8 cellular contexts compared by ENCODE assay signal in the genomic region with DNA sequence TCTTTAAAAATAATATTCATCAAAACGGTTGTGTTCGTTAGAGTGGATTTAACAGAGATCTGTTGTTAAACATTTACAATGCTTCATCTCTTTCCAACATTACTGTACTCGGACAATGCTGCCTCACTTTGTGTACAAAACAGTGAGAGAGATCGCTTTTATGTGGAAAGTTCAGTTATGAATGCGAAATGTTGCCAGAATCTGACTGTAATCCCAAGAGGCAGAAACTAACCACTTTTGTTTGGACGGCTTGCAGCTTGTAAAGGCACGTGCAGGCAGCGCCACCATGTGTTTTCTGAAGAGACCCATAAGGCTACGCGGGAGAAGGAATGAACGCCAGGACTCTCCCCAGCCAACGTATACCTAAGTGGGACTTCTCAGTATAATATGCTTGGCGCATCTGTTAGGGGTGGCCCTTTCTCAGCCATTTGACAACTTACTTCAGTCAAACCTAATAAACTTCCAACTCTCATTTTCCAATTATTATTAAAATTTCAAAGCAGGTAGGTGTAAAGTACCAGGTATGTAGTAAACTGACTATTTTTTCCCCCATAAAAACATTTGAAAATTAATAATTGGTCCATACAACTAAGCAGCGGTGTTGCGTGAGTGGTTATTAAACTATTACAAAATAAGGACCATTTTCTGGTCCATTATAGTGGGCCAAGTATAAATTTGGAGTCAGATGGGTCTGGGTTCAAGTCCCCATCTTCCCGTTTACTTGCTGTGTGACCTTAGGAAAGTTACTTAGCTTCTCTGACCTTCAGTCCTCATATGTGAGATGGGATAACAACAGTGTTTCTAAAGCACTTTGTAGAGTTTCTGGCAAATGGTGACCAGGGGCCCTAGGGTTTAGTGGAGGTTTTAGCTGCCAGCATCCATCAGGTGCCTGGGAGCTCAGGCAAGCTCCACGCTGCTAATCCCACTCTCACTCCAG. TPM values are rescaled to one million over a fixed set of nuclear protein-coding genes. Genes with fewer than 3 reads are reported as not detected.
DNase-seq lines count a peak whose midpoint lies in the region; ATAC-seq lines count a peak whose summit lies in the region.

No MANE protein-coding gene starts in this region.

- no peaks in the 10 kb centered on the region for H4K20me1 ChIP-seq in GM23248 (ENCODE audit: insufficient read depth)

- no peaks in the 10 kb centered on the region for H3K36me3 Mint-ChIP-seq in activated naive CD8-positive, alpha-beta T cell treated with anti-CD3 and anti-CD28 coated beads, Interleukin-2, amount 10 ng/mL, durations not matched to agents 7 days and 5 days

- no peaks in the 10 kb centered on the region for H3K9me2 ChIP-seq in GM23248 (ENCODE audit: insufficient read depth)

- POLR2A ChIA-PET in activated naive CD8-positive, alpha-beta T cell treated with anti-CD3 and anti-CD28 coated beads, Interleukin-2, amount 10 ng/mL, durations not matched to agents 7 days and 5 days (lab: Charles Lee) = no interaction called here

- DNase-seq in DMS53 treated with DMSO at 0.1 percent for 48 hours (lab: John Stamatoyannopoulos, UW; ENCODE audit: unreplicated experiment) = peak; percentile 95
- DNase-seq in GM23248 = peak; percentile 98
- DNase-seq in NAMALWA (ENCODE audit: low spot score) = peak; percentile 90
- DNase-seq in SK-N-DZ (ENCODE audit: low spot score) = peak; percentile 80
- DNase-seq in activated naive CD8-positive, alpha-beta T cell treated with anti-CD3 and anti-CD28 coated beads, Interleukin-2, amount 10 ng/mL, durations not matched to agents 7 days and 5 days = peak; percentile 39
- DNase-seq in head of caudate nucleus = peak; percentile 63 to 92 (median 84)
- peak; percentile 62 to 97 (median 83) for DNase-seq in posterior cingulate gyrus

- ATAC-seq in activated naive CD8-positive, alpha-beta T cell treated with anti-CD3 and anti-CD28 coated beads, Interleukin-2, amount 10 ng/mL, durations not matched to agents 7 days and 5 days (ENCODE audit: low read depth) = peak; percentile 91
- no peak for ATAC-seq in HG03095 (IDR thresholded peaks at IDR 0.05; ENCODE audit: unreplicated experiment)

- H3K4me3 ChIP-seq in GM23248 = peak overlapping the region; percentile 35

- peaks cover 11% of the 10 kb centered on the region for H3K4me1 Mint-ChIP-seq in activated naive CD8-positive, alpha-beta T cell treated with anti-CD3 and anti-CD28 coated beads, Interleukin-2, amount 10 ng/mL, durations not matched to agents 7 days and 5 days

- no peaks in the 10 kb centered on the region for H3K79me2 ChIP-seq in GM23248 (ENCODE audit: insufficient read depth)

- peaks cover 26% of the 10 kb centered on the region for H3K27me3 Mint-ChIP-seq in activated naive CD8-positive, alpha-beta T cell treated with anti-CD3 and anti-CD28 coated beads, Interleukin-2, amount 10 ng/mL, durations not matched to agents 7 days and 5 days

- in situ Hi-C loops in GM23248 (cut with MboI) = loop anchor here (5.0 to 25.0 kb wide), 3 partner anchors 505 to 833 kb away; no protein-coding TSS in a partner anchor

- intact Hi-C loops in head of caudate nucleus (cut with DNase I) = loop anchor here (2.0 to 10.0 kb wide), 3 partner anchors 65 to 551 kb away; partner anchors contain the start of gene APCDD1
- intact Hi-C loops in posterior cingulate gyrus (cut with DNase I) = loop anchor here (1.0 to 5.0 kb wide), 3 partner anchors 78 to 549 kb away; no protein-coding TSS in a partner anchor

- H3K9me3 ChIP-seq in GM23248 (ENCODE audit: low read depth) = no peaks in the 10 kb centered on the region

- no peak overlapping the region for H3K27ac Mint-ChIP-seq in activated naive CD8-positive, alpha-beta T cell treated with anti-CD3 and anti-CD28 coated beads, Interleukin-2, amount 10 ng/mL, durations not matched to agents 7 days and 5 days

- H2AFZ ChIP-seq in GM23248 = 0 out of 2 replicates have a peak overlapping the region, but pooled peaks have one; percentile 2

- peak overlapping the region; percentile 48; the same call in 1 of the 2 replicates for H3K9ac ChIP-seq in GM23248

- H3K4me1 ChIP-seq in GM23248 (ENCODE audit: insufficient read depth) = peaks cover 21% of the 10 kb centered on the region

- peak overlapping the region; percentile 53 for H3K27ac ChIP-seq in GM23248

- WGBS in GM23248 (ENCODE audit: low coverage in 1 of 2, low lambda C conversion rate in 2 of 2, missing lambda C conversion rate in 2 of 2), 2 experiments = 22% methylated on average over 17 of the region's 17 CpGs

- no peaks in the 10 kb centered on the region for H3K36me3 ChIP-seq in GM23248 (ENCODE audit: low read depth)

- H3K27me3 ChIP-seq in GM23248 (replicated peaks; ENCODE audit: insufficient read depth) = no peaks in the 10 kb centered on the region

- no peak overlapping the region for H3K4me3 Mint-ChIP-seq in activated naive CD8-positive, alpha-beta T cell treated with anti-CD3 and anti-CD28 coated beads, Interleukin-2, amount 10 ng/mL, durations not matched to agents 7 days and 5 days

- H3F3A ChIP-seq in GM23248 (ENCODE audit: insufficient read depth) = peaks cover 22% of the 10 kb centered on the region

- H3K9me3 Mint-ChIP-seq in activated naive CD8-positive, alpha-beta T cell treated with anti-CD3 and anti-CD28 coated beads, Interleukin-2, amount 10 ng/mL, durations not matched to agents 7 days and 5 days = no peaks in the 10 kb centered on the region

- peak overlapping the region; percentile 87 for H3K4me2 ChIP-seq in GM23248 (ENCODE audit: unreplicated experiment)

RNA-seq across cellular contexts. Expression of gene NAPG, which starts 5.6 kb away (rescaled TPM):
- total RNA-seq in GM23248 (2014; rRNA removed; shearing (Covaris generic)) = 31.1 and 33.6 TPM in 2 replicates
- 24.5 and 27.4 TPM in 2 replicates for polyA plus RNA-seq in GM23248 (2016; fragmentation: Nextera tagmentation; extraction: Ambion mirVana)
- polyA plus RNA-seq in SK-N-DZ (2014; cell fraction: cytosol; rRNA removed) = 25.0 and 28.7 TPM in 2 replicates
- polyA plus RNA-seq in SK-N-DZ (2014; cell fraction: nucleus; rRNA removed) = 29.9 TPM in 2 replicates
- 10 to 100 TPM; 28.7 to 29.8 TPM for total RNA-seq in activated naive CD8-positive, alpha-beta T cell treated with anti-CD3 and anti-CD28 coated beads, Interleukin-2, amount 10 ng/mL, durations not matched to agents 7 days and 5 days

Comparison
In these comparisons a context has a peak if more than half of its experiments do, and no peak if none do; other contexts are left out.
1. DNase-seq: peak in every context shown above with its lines; median percentile 98 in GM23248; 95 in DMS53 treated with DMSO at 0.1 percent for 48 hours; 90 in NAMALWA; 84 in head of caudate nucleus; 83 in posterior cingulate gyrus; 80 in SK-N-DZ; 39 in activated naive CD8-positive, alpha-beta T cell treated with anti-CD3 and anti-CD28 coated beads, Interleukin-2, amount 10 ng/mL, durations not matched to agents 7 days and 5 days.